ENCODE assay signal across 31 cellular contexts in the genomic region with DNA sequence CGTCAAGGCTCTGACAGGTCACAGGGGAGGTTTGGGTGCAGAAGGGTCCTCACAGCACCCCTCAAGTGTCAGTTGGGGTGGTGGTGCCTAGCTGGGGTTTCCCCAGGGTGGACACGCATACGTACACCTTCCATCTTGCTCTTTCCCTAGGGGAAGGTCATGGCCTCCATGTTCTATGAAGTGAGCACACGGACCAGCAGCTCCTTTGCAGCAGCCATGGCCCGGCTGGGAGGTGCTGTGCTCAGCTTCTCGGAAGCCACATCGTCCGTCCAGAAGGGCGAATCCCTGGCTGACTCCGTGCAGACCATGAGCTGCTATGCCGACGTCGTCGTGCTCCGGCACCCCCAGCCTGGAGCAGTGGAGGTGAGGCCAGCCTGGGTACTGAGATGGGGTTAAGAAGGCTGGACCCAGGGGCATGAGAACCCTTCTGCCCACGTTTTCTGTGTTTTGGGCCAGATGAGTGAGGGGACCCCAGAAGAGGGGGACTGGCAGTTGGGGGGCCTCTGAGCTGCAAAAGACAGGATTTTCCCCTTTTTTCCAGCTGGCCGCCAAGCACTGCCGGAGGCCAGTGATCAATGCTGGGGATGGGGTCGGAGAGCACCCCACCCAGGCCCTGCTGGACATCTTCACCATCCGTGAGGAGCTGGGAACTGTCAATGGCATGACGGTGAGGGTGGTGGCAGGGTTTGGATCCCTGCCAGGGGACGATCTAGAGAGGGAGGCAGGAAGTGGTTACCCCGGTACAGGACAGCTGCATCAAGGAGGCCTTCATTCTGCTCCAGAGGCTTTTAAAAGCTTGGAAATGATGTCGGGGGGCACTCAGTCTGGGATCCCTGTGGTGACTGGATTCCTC. TPM values are rescaled to one million over a fixed set of nuclear protein-coding genes. Genes with fewer than 3 reads are reported as not detected.
DNase-seq lines count a peak whose midpoint lies in the region; ATAC-seq and TF ChIP-seq lines count a peak whose summit lies in the region.
"Had no signal": no experiment of that assay in that cellular context is flagged by ENCODE, and none has a peak within 500 bp of the region (broad histone marks: within the 10 kb centered on the region; RNA-seq: fewer than 3 reads in every experiment).

No MANE protein-coding gene starts in this region.

- no peak overlapping the region for H3K4me3 Mint-ChIP-seq in activated CD8-positive, alpha-beta T cell treated with anti-CD3 and anti-CD28 coated beads, Interleukin-2, amount 10 ng/mL, durations not matched to agents 7 days and 5 days
- H3K4me3 Mint-ChIP-seq in activated CD8-positive, alpha-beta T cell treated with anti-CD3 and anti-CD28 coated beads for 36 hours, result no peak overlapping the region
- H3K4me3 Mint-ChIP-seq in stimulated activated naive CD8-positive, alpha-beta T cell treated with anti-CD3 and anti-CD28 coated beads, Interleukin-15, amount 100 ng/mL, for 72 hours, result no peak overlapping the region
- no peak overlapping the region for H3K4me3 Mint-ChIP-seq in stimulated activated memory B cell treated with anti-CD40 and anti-IgM and Interleukin-4, amounts not matched to agents 10 μg/mL and 1 μg/mL and 100 μg/mL, for 72 hours
- H3K4me3 Mint-ChIP-seq: CD4-positive, CD25-positive, alpha-beta regulatory T cell; IgD-negative memory B cell had no signal

- intact Hi-C loops in activated CD8-positive, alpha-beta T cell treated with anti-CD3 and anti-CD28 coated beads for 36 hours (cut with micrococcal nuclease), result no loop called here

- peaks cover 19% of the 10 kb centered on the region for H3K4me1 Mint-ChIP-seq in activated CD8-positive, alpha-beta T cell treated with anti-CD3 and anti-CD28 coated beads, Interleukin-2, amount 10 ng/mL, durations not matched to agents 7 days and 5 days (ENCODE audit: low read depth)
- H3K4me1 Mint-ChIP-seq in activated CD8-positive, alpha-beta T cell treated with anti-CD3 and anti-CD28 coated beads for 36 hours (ENCODE audit: low read depth), result peaks cover 2% of the 10 kb centered on the region
- peaks cover 15% of the 10 kb centered on the region for H3K4me1 Mint-ChIP-seq in stimulated activated naive CD8-positive, alpha-beta T cell treated with anti-CD3 and anti-CD28 coated beads, Interleukin-15, amount 100 ng/mL, for 72 hours
- no peaks in the 10 kb centered on the region for H3K4me1 Mint-ChIP-seq in stimulated activated memory B cell treated with anti-CD40 and anti-IgM and Interleukin-4, amounts not matched to agents 10 μg/mL and 1 μg/mL and 100 μg/mL, for 72 hours

- CTCF ChIA-PET in activated CD8-positive, alpha-beta T cell treated with anti-CD3 and anti-CD28 coated beads, Interleukin-2, amount 10 ng/mL, durations not matched to agents 7 days and 5 days (lab: Charles Lee), result interaction anchor here (0.8 to 1.6 kb wide), 4 partner anchors 23 to 109 kb away, joined by 3 to 5 read pairs (median 4); no protein-coding TSS in a partner anchor
- CTCF ChIA-PET in activated CD8-positive, alpha-beta T cell treated with anti-CD3 and anti-CD28 coated beads for 36 hours (lab: Charles Lee), result interaction anchor here (1.1 to 2.4 kb wide), 3 partner anchors 8 to 61 kb away, joined by 3 to 16 read pairs (median 8); no protein-coding TSS in a partner anchor

- DNase-seq in activated CD8-positive, alpha-beta T cell treated with anti-CD3 and anti-CD28 coated beads, Interleukin-2, amount 10 ng/mL, durations not matched to agents 7 days and 5 days, result peak; percentile 36
- DNase-seq in activated CD8-positive, alpha-beta T cell treated with anti-CD3 and anti-CD28 coated beads for 36 hours, result no peak
- DNase-seq in stimulated activated naive CD8-positive, alpha-beta T cell treated with anti-CD3 and anti-CD28 coated beads, Interleukin-15, amount 100 ng/mL, for 72 hours, result no peak
- DNase-seq in stimulated activated naive CD8-positive, alpha-beta T cell treated with anti-CD3 and anti-CD28 coated beads, Interleukin-15, Interleukin-2, amounts not matched to agents 100 U/mL and 50 U/mL, for 24 hours, result no peak
- DNase-seq in glomerular visceral epithelial cell (ENCODE audit: extremely low spot score) (peak; percentile 27), NCI-H2081 treated with DMSO at 0.1 percent for 48 hours (lab: John Stamatoyannopoulos, UW) (no peak)
- DNase-seq in activated CD4-positive, alpha-beta T cell treated with anti-CD3 and anti-CD28 coated beads for 4 hours, result no peak
- DNase-seq: 8988T; activated gamma-delta T cell treated with Interleukin-2 at 50 U/mL for 16 hours; activated T-cell treated with anti-CD3 and anti-CD28 coated beads, Interleukin-2, amount 50 U/mL, for 48 hours; body of pancreas; EL; gastrocnemius medialis; mammary epithelial cell; NCI-H1092; NCI-H1694; NCI-H510A; SHP77 treated with DMSO at 0.1 percent for 48 hours; sigmoid colon; stimulated activated CD4-positive, alpha-beta T cell treated with anti-CD3 and anti-CD28 coated beads, Interleukin-4, amount 100 ng/mL, for 1 hour; trophoblast cell had no signal

- H3K27ac Mint-ChIP-seq in activated CD8-positive, alpha-beta T cell treated with anti-CD3 and anti-CD28 coated beads, Interleukin-2, amount 10 ng/mL, durations not matched to agents 7 days and 5 days, result peak overlapping the region; percentile 55
- no peak overlapping the region for H3K27ac Mint-ChIP-seq in activated CD8-positive, alpha-beta T cell treated with anti-CD3 and anti-CD28 coated beads for 36 hours
- H3K27ac Mint-ChIP-seq in stimulated activated naive CD8-positive, alpha-beta T cell treated with anti-CD3 and anti-CD28 coated beads, Interleukin-15, amount 100 ng/mL, for 72 hours, result peak overlapping the region; percentile 40 to 93
- no peak overlapping the region for H3K27ac Mint-ChIP-seq in stimulated activated memory B cell treated with anti-CD40 and anti-IgM and Interleukin-4, amounts not matched to agents 10 μg/mL and 1 μg/mL and 100 μg/mL, for 72 hours
- H3K27ac Mint-ChIP-seq: CD4-positive, CD25-positive, alpha-beta regulatory T cell; IgD-negative memory B cell had no signal

- no peak for ATAC-seq in activated CD8-positive, alpha-beta T cell treated with anti-CD3 and anti-CD28 coated beads, Interleukin-2, amount 10 ng/mL, durations not matched to agents 7 days and 5 days
- ATAC-seq in activated CD8-positive, alpha-beta T cell treated with anti-CD3 and anti-CD28 coated beads for 36 hours, result no peak
- no peak for ATAC-seq in stimulated activated naive CD8-positive, alpha-beta T cell treated with anti-CD3 and anti-CD28 coated beads, Interleukin-15, amount 100 ng/mL, for 72 hours
- ATAC-seq in stimulated activated naive CD8-positive, alpha-beta T cell treated with anti-CD3 and anti-CD28 coated beads, Interleukin-15, Interleukin-2, amounts not matched to agents 100 U/mL and 50 U/mL, for 24 hours, result no peak
- no peak for ATAC-seq in stimulated activated memory B cell treated with anti-CD40 and anti-IgM and Interleukin-4, amounts not matched to agents 10 μg/mL and 1 μg/mL and 100 μg/mL, for 72 hours
- ATAC-seq: body of pancreas, gastrocnemius medialis had no signal

- H3K27me3 Mint-ChIP-seq in activated CD8-positive, alpha-beta T cell treated with anti-CD3 and anti-CD28 coated beads, Interleukin-2, amount 10 ng/mL, durations not matched to agents 7 days and 5 days (ENCODE audit: low read depth), result no peaks in the 10 kb centered on the region
- H3K27me3 Mint-ChIP-seq in activated CD8-positive, alpha-beta T cell treated with anti-CD3 and anti-CD28 coated beads for 36 hours, result no peaks in the 10 kb centered on the region
- H3K27me3 Mint-ChIP-seq in stimulated activated naive CD8-positive, alpha-beta T cell treated with anti-CD3 and anti-CD28 coated beads, Interleukin-15, amount 100 ng/mL, for 72 hours, result no peaks in the 10 kb centered on the region
- no peaks in the 10 kb centered on the region for H3K27me3 Mint-ChIP-seq in stimulated activated memory B cell treated with anti-CD40 and anti-IgM and Interleukin-4, amounts not matched to agents 10 μg/mL and 1 μg/mL and 100 μg/mL, for 72 hours
- H3K27me3 Mint-ChIP-seq: CD4-positive, CD25-positive, alpha-beta regulatory T cell; IgD-negative memory B cell had no signal

- H3K9me3 Mint-ChIP-seq in activated CD8-positive, alpha-beta T cell treated with anti-CD3 and anti-CD28 coated beads, Interleukin-2, amount 10 ng/mL, durations not matched to agents 7 days and 5 days (ENCODE audit: insufficient read depth), result no peaks in the 10 kb centered on the region
- no peaks in the 10 kb centered on the region for H3K9me3 Mint-ChIP-seq in activated CD8-positive, alpha-beta T cell treated with anti-CD3 and anti-CD28 coated beads for 36 hours
- H3K9me3 Mint-ChIP-seq in stimulated activated naive CD8-positive, alpha-beta T cell treated with anti-CD3 and anti-CD28 coated beads, Interleukin-15, amount 100 ng/mL, for 72 hours, result no peaks in the 10 kb centered on the region
- no peaks in the 10 kb centered on the region for H3K9me3 Mint-ChIP-seq in stimulated activated memory B cell treated with anti-CD40 and anti-IgM and Interleukin-4, amounts not matched to agents 10 μg/mL and 1 μg/mL and 100 μg/mL, for 72 hours
- H3K9me3 Mint-ChIP-seq: CD4-positive, CD25-positive, alpha-beta regulatory T cell; IgD-negative memory B cell had no signal

- TF ChIP-seq CTCF in activated CD8-positive, alpha-beta T cell treated with anti-CD3 and anti-CD28 coated beads for 36 hours (IDR thresholded peaks at IDR 0.05), result no peak

- POLR2A ChIA-PET in activated CD8-positive, alpha-beta T cell treated with anti-CD3 and anti-CD28 coated beads, Interleukin-2, amount 10 ng/mL, durations not matched to agents 7 days and 5 days (lab: Charles Lee), result interaction anchor here (0.7 kb wide), 1 partner anchor 9 kb away, joined by 3 read pairs; no protein-coding TSS in a partner anchor
- POLR2A ChIA-PET in activated CD8-positive, alpha-beta T cell treated with anti-CD3 and anti-CD28 coated beads for 36 hours (lab: Charles Lee), result interaction anchor here (0.7 to 2.4 kb wide), 5 partner anchors 8 to 38 kb away, joined by 3 to 10 read pairs (median 4); a partner anchor contains a TSS

- peaks cover 67% of the 10 kb centered on the region for H3K36me3 Mint-ChIP-seq in activated CD8-positive, alpha-beta T cell treated with anti-CD3 and anti-CD28 coated beads, Interleukin-2, amount 10 ng/mL, durations not matched to agents 7 days and 5 days (ENCODE audit: low read depth)
- peaks cover 38% of the 10 kb centered on the region for H3K36me3 Mint-ChIP-seq in activated CD8-positive, alpha-beta T cell treated with anti-CD3 and anti-CD28 coated beads for 36 hours (ENCODE audit: low read depth)
- peaks cover 71% of the 10 kb centered on the region for H3K36me3 Mint-ChIP-seq in stimulated activated memory B cell treated with anti-CD40 and anti-IgM and Interleukin-4, amounts not matched to agents 10 μg/mL and 1 μg/mL and 100 μg/mL, for 72 hours

RNA-seq across cellular contexts. Expression of a gene that starts 20.9 kb away (rescaled TPM):
- not detected for total RNA-seq in activated CD8-positive, alpha-beta T cell treated with anti-CD3 and anti-CD28 coated beads, Interleukin-2, amount 10 ng/mL, durations not matched to agents 7 days and 5 days
- under 1 TPM; 0.32 to 0.43 TPM for total RNA-seq in activated CD8-positive, alpha-beta T cell treated with anti-CD3 and anti-CD28 coated beads for 36 hours
- total RNA-seq: body of pancreas, M059J, mucosa of gallbladder, subcutaneous adipose tissue had no signal

RNA-seq across cellular contexts. Expression of a gene that starts 24.8 kb away (rescaled TPM):
- total RNA-seq in activated CD8-positive, alpha-beta T cell treated with anti-CD3 and anti-CD28 coated beads, Interleukin-2, amount 10 ng/mL, durations not matched to agents 7 days and 5 days, result 10 to 100 TPM; 83.7 to 85.1 TPM
- total RNA-seq in activated CD8-positive, alpha-beta T cell treated with anti-CD3 and anti-CD28 coated beads for 36 hours, result 100 to 1,000 TPM; 125 to 127 TPM

RNA-seq across cellular contexts. Expression of a gene that starts 29.9 kb away (rescaled TPM):
- 10 to 100 TPM; 41.5 to 47.4 TPM for total RNA-seq in activated CD8-positive, alpha-beta T cell treated with anti-CD3 and anti-CD28 coated beads, Interleukin-2, amount 10 ng/mL, durations not matched to agents 7 days and 5 days
- total RNA-seq in activated CD8-positive, alpha-beta T cell treated with anti-CD3 and anti-CD28 coated beads for 36 hours, result 10 to 100 TPM; 34.9 to 37.7 TPM

RNA-seq across cellular contexts. Expression of a gene that starts 30.1 kb away (rescaled TPM):
- total RNA-seq in activated CD8-positive, alpha-beta T cell treated with anti-CD3 and anti-CD28 coated beads, Interleukin-2, amount 10 ng/mL, durations not matched to agents 7 days and 5 days, result 10 to 100 TPM; 60.2 to 64.7 TPM
- 10 to 100 TPM; 62.6 to 65.2 TPM for total RNA-seq in activated CD8-positive, alpha-beta T cell treated with anti-CD3 and anti-CD28 coated beads for 36 hours

RNA-seq across cellular contexts. Expression of a gene that starts 33.2 kb away (rescaled TPM):
- total RNA-seq in activated CD8-positive, alpha-beta T cell treated with anti-CD3 and anti-CD28 coated beads, Interleukin-2, amount 10 ng/mL, durations not matched to agents 7 days and 5 days, result not detected
- total RNA-seq in activated CD8-positive, alpha-beta T cell treated with anti-CD3 and anti-CD28 coated beads for 36 hours, result not detected
- total RNA-seq: activated CD8-positive, alpha-beta memory T cell treated with anti-CD3 and anti-CD28 coated beads for 36 hours; CD4-positive, CD25-positive, alpha-beta regulatory T cell; chondrocyte; fibroblast of lung; gastrocnemius medialis; hepatocyte; M059J; mammary epithelial cell; mucosa of gallbladder had no signal

Comparison
In these comparisons a context has a peak if more than half of its experiments do, and no peak if none do; other contexts are left out.
1. DNase-seq: peak in activated CD8-positive, alpha-beta T cell treated with anti-CD3 and anti-CD28 coated beads, Interleukin-2, amount 10 ng/mL, durations not matched to agents 7 days and 5 days (single experiment) and glomerular visceral epithelial cell (single experiment); none in activated CD8-positive, alpha-beta T cell treated with anti-CD3 and anti-CD28 coated beads for 36 hours (single experiment), stimulated activated naive CD8-positive, alpha-beta T cell treated with anti-CD3 and anti-CD28 coated beads, Interleukin-15, amount 100 ng/mL, for 72 hours (0 of 2), stimulated activated naive CD8-positive, alpha-beta T cell treated with anti-CD3 and anti-CD28 coated beads, Interleukin-15, Interleukin-2, amounts not matched to agents 100 U/mL and 50 U/mL, for 24 hours (single experiment), NCI-H2081 treated with DMSO at 0.1 percent for 48 hours (single experiment) and activated CD4-positive, alpha-beta T cell treated with anti-CD3 and anti-CD28 coated beads for 4 hours (0 of 2).
2. H3K27ac Mint-ChIP-seq: peak in activated CD8-positive, alpha-beta T cell treated with anti-CD3 and anti-CD28 coated beads, Interleukin-2, amount 10 ng/mL, durations not matched to agents 7 days and 5 days (single experiment) and stimulated activated naive CD8-positive, alpha-beta T cell treated with anti-CD3 and anti-CD28 coated beads, Interleukin-15, amount 100 ng/mL, for 72 hours (2 of 2); none in activated CD8-positive, alpha-beta T cell treated with anti-CD3 and anti-CD28 coated beads for 36 hours (single experiment) and stimulated activated memory B cell treated with anti-CD40 and anti-IgM and Interleukin-4, amounts not matched to agents 10 μg/mL and 1 μg/mL and 100 μg/mL, for 72 hours (single experiment).